Comparison of ENCODE assay signal across 10 cellular contexts in the genomic region with DNA sequence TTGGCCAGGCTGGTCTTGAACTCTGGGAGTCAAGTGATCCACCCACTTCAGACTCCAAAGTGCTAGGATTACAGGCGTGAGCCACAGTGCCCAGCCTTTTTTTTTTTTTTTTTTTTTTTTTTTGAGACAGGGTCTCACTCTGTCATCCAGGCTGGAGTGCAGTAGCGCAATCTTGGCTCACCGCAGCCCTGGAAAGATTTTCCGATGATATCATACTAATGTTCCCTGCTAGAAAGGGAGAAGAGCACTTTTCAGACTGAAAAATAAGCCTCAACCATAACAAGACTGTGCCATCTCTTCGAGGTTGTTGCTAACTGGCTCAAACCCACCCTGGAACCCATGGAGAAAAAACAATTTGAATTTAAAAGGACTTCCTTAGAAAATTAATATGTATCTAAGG. TPM values are rescaled to one million over a fixed set of nuclear protein-coding genes. Genes with fewer than 3 reads are reported as not detected.
"Had no signal": no experiment of that assay in that cellular context is flagged by ENCODE, and none has a peak within 500 bp of the region (broad histone marks: within the 10 kb centered on the region; RNA-seq: fewer than 3 reads in every experiment).

No MANE protein-coding gene starts in this region.

RNA-seq across cellular contexts. Expression of a gene that starts 42.3 kb away (rescaled TPM):
- total RNA-seq: dermis blood vessel endothelial cell, epithelial cell of proximal tubule, foreskin keratinocyte, lung microvascular endothelial cell, mesenteric fat pad, myocyte, natural killer cell, osteocyte, pulmonary artery endothelial cell had no signal
- polyA plus RNA-seq: foreskin keratinocyte had no signal

RNA-seq across cellular contexts. Expression of a gene that starts 55.9 kb away (rescaled TPM):
- total RNA-seq: dermis blood vessel endothelial cell, lung microvascular endothelial cell, neural crest cell had no signal
